Comparison of ENCODE assay signal across 7 cellular contexts in the genomic region with DNA sequence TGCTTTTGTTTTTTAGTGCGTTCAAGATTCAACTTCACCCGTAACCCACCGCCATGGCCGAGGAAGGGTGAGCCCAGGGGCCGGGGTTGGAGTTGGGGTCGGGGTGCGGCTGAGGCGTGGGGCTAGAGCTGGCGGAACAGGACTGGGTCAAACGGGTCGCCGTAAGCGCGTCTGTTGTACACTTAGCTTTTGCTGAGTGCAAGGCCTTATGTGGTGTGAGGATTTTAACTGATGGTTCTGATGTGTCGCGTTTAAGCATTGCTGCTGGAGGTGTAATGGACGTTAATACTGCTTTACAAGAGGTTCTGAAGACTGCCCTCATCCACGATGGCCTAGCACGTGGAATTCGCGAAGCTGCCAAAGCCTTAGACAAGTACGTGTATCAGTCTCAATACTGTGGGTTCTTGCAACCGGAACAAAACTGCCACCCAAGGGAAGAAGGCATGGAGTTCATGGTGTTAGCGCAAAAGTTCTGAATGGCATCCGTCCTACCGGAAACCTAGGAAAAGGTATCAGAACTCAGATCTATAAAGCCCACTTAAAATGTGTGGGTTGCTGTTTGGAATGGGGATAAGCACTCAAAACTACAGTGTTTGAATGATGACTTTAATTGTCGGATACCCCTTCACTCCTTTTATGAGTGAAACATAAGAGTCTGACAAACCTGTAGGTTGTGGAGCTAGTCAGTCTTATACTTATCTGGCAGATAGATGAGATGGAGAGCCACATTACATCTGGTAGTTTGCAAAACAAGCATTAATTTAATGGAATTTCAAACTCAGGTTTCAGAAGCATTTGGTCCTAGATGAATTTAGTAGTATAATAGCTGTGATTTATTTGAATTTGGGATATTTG. TPM values are rescaled to one million over a fixed set of nuclear protein-coding genes. Genes with fewer than 3 reads are reported as not detected.
DNase-seq lines count a peak whose midpoint lies in the region; ATAC-seq and TF ChIP-seq lines count a peak whose summit lies in the region.

No MANE protein-coding gene starts in this region.

- TF ChIP-seq EP300 in neural cell (conservative IDR thresholded peaks at IDR 0.05; ENCODE audit: poor library complexity, severe bottlenecking) = no peak

- no peaks in the 10 kb centered on the region for H3K4me1 ChIP-seq in endodermal cell (ENCODE audit: control insufficient read depth, insufficient read depth, low read length)

- TF ChIP-seq CTCF in endodermal cell (conservative IDR thresholded peaks at IDR 0.05) = no peak
- TF ChIP-seq CTCF in neural cell (IDR thresholded peaks at IDR 0.05; ENCODE audit: poor library complexity, severe bottlenecking) = no peak
- TF ChIP-seq CTCF in GM13977 (IDR thresholded peaks at IDR 0.05; ENCODE audit: extremely low read depth, insufficient read depth, missing control alignments) = no peak

- peaks cover 29% of the 10 kb centered on the region for H3K4me1 Mint-ChIP-seq in endodermal cell

- H4K20me1 ChIP-seq in neural cell (ENCODE audit: insufficient read depth) = peaks cover 3% of the 10 kb centered on the region

- in situ Hi-C loops in GM13977 (cut with MboI; ENCODE audit: low pct_unique_long_range_greater_than_20kb, low sequenced_read_pairs, unreplicated experiment) = no loop called here

- no peaks in the 10 kb centered on the region for H3K27me3 ChIP-seq in endodermal cell (ENCODE audit: control insufficient read depth, insufficient read depth, low read length, poor library complexity, severe bottlenecking)
- H3K27me3 ChIP-seq in neural cell (ENCODE audit: insufficient read depth, low read depth, low read length) = no peaks in the 10 kb centered on the region

- no peaks in the 10 kb centered on the region for H3K9me3 ChIP-seq in endodermal cell (ENCODE audit: control insufficient read depth, low read length)
- H3K9me3 ChIP-seq in neural cell (ENCODE audit: low read length) = no peaks in the 10 kb centered on the region

- H3K27me3 Mint-ChIP-seq in endodermal cell (ENCODE audit: insufficient read depth) = no peaks in the 10 kb centered on the region

- peak; percentile 6 for ATAC-seq in GM19025 (IDR thresholded peaks at IDR 0.05; ENCODE audit: low read depth, unreplicated experiment)
- peak; percentile 24 for ATAC-seq in HG02970 (IDR thresholded peaks at IDR 0.05; ENCODE audit: low FRiP score, unreplicated experiment)
- peak; percentile 2; the same call in 2 of the 3 replicates for ATAC-seq in SK-N-SH treated with all-trans-retinoic acid at 6 μM for 48 hours

- H3K79me2 ChIP-seq in neural cell (replicated peaks; ENCODE audit: insufficient read depth, low read length) = peaks cover 26% of the 10 kb centered on the region

- H3K27ac Mint-ChIP-seq in endodermal cell = peak overlapping the region; percentile 98

- peak overlapping the region; percentile 94 for H3K9ac ChIP-seq in endodermal cell (ENCODE audit: extremely low read depth, low read length, poor library complexity, severe bottlenecking)
- peak overlapping the region; percentile 78 for H3K9ac ChIP-seq in neural cell (ENCODE audit: low read length)

- peak overlapping the region; percentile 89 for H3K4me2 ChIP-seq in neural cell (ENCODE audit: low read length)

- no peak overlapping the region for H2AFZ ChIP-seq in neural cell (ENCODE audit: low read depth, low read length)

- DNase-seq in endodermal cell (no peak), GM13977 (ENCODE audit: low spot score) (no peak), globus pallidus (ENCODE audit: low spot score) (no peak)

- H3K4me3 Mint-ChIP-seq in endodermal cell = peak overlapping the region; percentile 99

- H3K9me3 Mint-ChIP-seq in endodermal cell = no peaks in the 10 kb centered on the region

- H3K9me2 ChIP-seq in neural cell (ENCODE audit: insufficient read depth, low read length) = no peaks in the 10 kb centered on the region

- H3K36me3 Mint-ChIP-seq in endodermal cell (ENCODE audit: low read depth) = peaks cover 54% of the 10 kb centered on the region

- no peaks in the 10 kb centered on the region for H3F3A ChIP-seq in neural cell (ENCODE audit: insufficient read depth, low read length, poor library complexity, severe bottlenecking)

- TF ChIP-seq RAD21 in neural cell (conservative IDR thresholded peaks at IDR 0.05) = no peak

- peak overlapping the region; percentile 45 for H3K27ac ChIP-seq in endodermal cell (ENCODE audit: low read depth, low read length)
- peak overlapping the region; percentile 70 for H3K27ac ChIP-seq in neural cell (ENCODE audit: low read length)

- H3K36me3 ChIP-seq in endodermal cell (ENCODE audit: control insufficient read depth, insufficient read depth, low read length) (peaks cover 51% of the 10 kb centered on the region), neural cell (ENCODE audit: insufficient read depth, low read length) (peaks cover 7% of the 10 kb centered on the region)

- WGBS in endodermal cell (ENCODE audit: insufficient coverage in 1 of 2, insufficient read length in 1 of 2), 2 experiments = 0 to 1% methylated on average over 10 to 27 of the region's 27 CpGs

- H3K4me3 ChIP-seq in endodermal cell (ENCODE audit: low read length) = peak overlapping the region; percentile 90
- H3K4me3 ChIP-seq in neural cell (ENCODE audit: low read length) = peak overlapping the region; percentile 93

TF ChIP-seq in SK-N-SH treated with all-trans-retinoic acid at 6 μM for 48 hours, 23 proteins besides CTCF, POLR2A, EP300 and RAD21 (continues in another document):
- TF ChIP-seq, protein P1, sequence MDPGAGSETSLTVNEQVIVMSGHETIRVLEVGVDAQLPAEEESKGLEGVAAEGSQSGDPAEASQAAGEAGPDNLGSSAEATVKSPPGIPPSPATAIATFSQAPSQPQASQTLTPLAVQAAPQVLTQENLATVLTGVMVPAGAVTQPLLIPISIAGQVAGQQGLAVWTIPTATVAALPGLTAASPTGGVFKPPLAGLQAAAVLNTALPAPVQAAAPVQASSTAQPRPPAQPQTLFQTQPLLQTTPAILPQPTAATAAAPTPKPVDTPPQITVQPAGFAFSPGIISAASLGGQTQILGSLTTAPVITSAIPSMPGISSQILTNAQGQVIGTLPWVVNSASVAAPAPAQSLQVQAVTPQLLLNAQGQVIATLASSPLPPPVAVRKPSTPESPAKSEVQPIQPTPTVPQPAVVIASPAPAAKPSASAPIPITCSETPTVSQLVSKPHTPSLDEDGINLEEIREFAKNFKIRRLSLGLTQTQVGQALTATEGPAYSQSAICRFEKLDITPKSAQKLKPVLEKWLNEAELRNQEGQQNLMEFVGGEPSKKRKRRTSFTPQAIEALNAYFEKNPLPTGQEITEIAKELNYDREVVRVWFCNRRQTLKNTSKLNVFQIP (CRISPR knock-in tag; IDR thresholded peaks at IDR 0.05; ENCODE audit: borderline replicate concordance, low read depth) = no peak; the same call in 1 of the 2 replicates

TF ChIP-seq in neural cell, 6 proteins besides CTCF, POLR2A, EP300 and RAD21:
- TF ChIP-seq EZH2 (IDR thresholded peaks at IDR 0.05; ENCODE audit: borderline replicate concordance, insufficient read depth, low read length, poor library complexity, severe bottlenecking) (no peak), MXI1 (conservative IDR thresholded peaks at IDR 0.05; ENCODE audit: poor library complexity, severe bottlenecking) (peak; percentile 65)

RNA-seq across cellular contexts. Expression of a gene that starts 0.6 kb away (rescaled TPM):
- total RNA-seq in endodermal cell = 1,000 to 10,000 TPM; 1,249 to 1,298 TPM
- 2,047 TPM for polyA plus RNA-seq in endodermal cell (2013, experiment 1 of 2)
- 1,835 TPM for polyA plus RNA-seq in endodermal cell (2013, experiment 2 of 2)
- 1,598 and 1,627 TPM in 2 replicates for polyA plus RNA-seq in neural cell
- 354 and 476 TPM in 2 replicates for polyA minus RNA-seq in neural cell

RNA-seq across cellular contexts. Expression of a gene that starts 16.5 kb away (rescaled TPM):
- total RNA-seq in endodermal cell = 10 to 100 TPM; 10.9 to 15.3 TPM
- 16.0 TPM for polyA plus RNA-seq in endodermal cell (2013, experiment 1 of 2)
- 14.4 TPM for polyA plus RNA-seq in endodermal cell (2013, experiment 2 of 2)
- 3.5 and 9.0 TPM in 2 replicates for polyA plus RNA-seq in neural cell
- polyA minus RNA-seq in neural cell = 2.9 and 3.7 TPM in 2 replicates

RNA-seq across cellular contexts. Expression of a gene that starts 57.2 kb away (rescaled TPM):
- total RNA-seq in endodermal cell = not detected
- polyA plus RNA-seq in endodermal cell (2013, experiment 1 of 2) = not detected
- polyA plus RNA-seq in endodermal cell (2013, experiment 2 of 2) = not detected
- not detected in 2 replicates for polyA plus RNA-seq in neural cell
- not detected in 2 replicates for polyA minus RNA-seq in neural cell
